Comparison of ENCODE assay signal across 1 cellular context in genomic region chr7:30594540-30595460, GRCh38.
TF ChIP-seq lines count a peak whose summit lies in the region.

GARS1 (plus strand) TSS chr7:30594878; CDS start chr7:30594922, 44 bp downstream.

TF ChIP-seq in K562, 482 proteins besides CTCF, POLR2A, EP300 and RAD21 (continued from another document):
- TF ChIP-seq ZBTB40 (IDR thresholded peaks at IDR 0.05) (peak; percentile 59; the same call in 1 of the 2 replicates), ZBTB40 (CRISPR knock-in tag; IDR thresholded peaks at IDR 0.05) (no peak), RNF2 (IDR thresholded peaks at IDR 0.05) (peak; percentile 76; the same call in 1 of the 2 replicates), MGA (IDR thresholded peaks at IDR 0.05) (peak; percentile 57), MBD2 (IDR thresholded peaks at IDR 0.05; ENCODE audit: borderline replicate concordance, low read depth) (peak; percentile 51; the same call in 1 of the 2 replicates), ZNF766 (CRISPR knock-in tag; conservative IDR thresholded peaks at IDR 0.05) (peak; percentile 80; the same call in 1 of the 2 replicates), E2F5 (CRISPR knock-in tag; IDR thresholded peaks at IDR 0.05) (peak; percentile 41; the same call in 1 of the 2 replicates), THAP12 (CRISPR knock-in tag; IDR thresholded peaks at IDR 0.05) (peak; percentile 80), MCM2 (IDR thresholded peaks at IDR 0.05; ENCODE audit: low read depth) (no peak), CCNT2 (IDR thresholded peaks at IDR 0.05; ENCODE audit: borderline replicate concordance, extremely low read depth, insufficient read length, low read depth, low read length) (peak; percentile 94), GATAD2B (IDR thresholded peaks at IDR 0.05; ENCODE audit: borderline replicate concordance) (peak; percentile 70), NBN (IDR thresholded peaks at IDR 0.05; ENCODE audit: low read depth) (0 out of 2 replicates have a peak, but pooled peaks have one; percentile 16), ETV5 (CRISPR knock-in tag; IDR thresholded peaks at IDR 0.05; ENCODE audit: low read depth) (peak; percentile 92), WHSC1 (IDR thresholded peaks at IDR 0.05; ENCODE audit: low read length) (no peak), FOXJ2 (tag; IDR thresholded peaks at IDR 0.05) (peak; percentile 81), SNIP1 (IDR thresholded peaks at IDR 0.05; ENCODE audit: low read depth) (no peak), BRD9 (IDR thresholded peaks at IDR 0.05; ENCODE audit: low read depth, partially characterized antibody) (peak; percentile 52)
